ENCODE assay signal across 1 cellular context in the genomic region with DNA sequence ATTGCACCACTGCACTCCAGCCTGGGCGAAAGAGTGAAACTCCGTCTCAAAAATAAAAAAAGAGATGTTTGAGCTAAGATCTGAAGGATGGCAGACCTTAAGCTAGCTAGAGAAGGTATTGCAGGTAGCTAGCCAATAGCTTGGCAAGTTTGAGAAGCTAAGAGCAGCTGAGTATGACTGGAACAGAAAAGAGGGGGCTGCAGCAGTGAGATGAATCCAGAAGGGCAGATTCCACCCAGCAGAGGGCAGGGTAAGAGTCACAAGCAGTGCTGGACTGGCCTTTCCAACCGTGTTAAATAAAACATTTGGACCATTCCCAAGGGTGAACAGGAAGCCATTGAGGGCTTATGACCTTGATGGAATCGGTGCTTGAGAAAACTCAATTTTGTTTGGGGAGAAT.
TF ChIP-seq lines count a peak whose summit lies in the region.

No MANE protein-coding gene starts in this region.

TF ChIP-seq in GM23338, 12 proteins besides CTCF, POLR2A, EP300 and RAD21 (continued from another document):
- TF ChIP-seq, protein P1, sequence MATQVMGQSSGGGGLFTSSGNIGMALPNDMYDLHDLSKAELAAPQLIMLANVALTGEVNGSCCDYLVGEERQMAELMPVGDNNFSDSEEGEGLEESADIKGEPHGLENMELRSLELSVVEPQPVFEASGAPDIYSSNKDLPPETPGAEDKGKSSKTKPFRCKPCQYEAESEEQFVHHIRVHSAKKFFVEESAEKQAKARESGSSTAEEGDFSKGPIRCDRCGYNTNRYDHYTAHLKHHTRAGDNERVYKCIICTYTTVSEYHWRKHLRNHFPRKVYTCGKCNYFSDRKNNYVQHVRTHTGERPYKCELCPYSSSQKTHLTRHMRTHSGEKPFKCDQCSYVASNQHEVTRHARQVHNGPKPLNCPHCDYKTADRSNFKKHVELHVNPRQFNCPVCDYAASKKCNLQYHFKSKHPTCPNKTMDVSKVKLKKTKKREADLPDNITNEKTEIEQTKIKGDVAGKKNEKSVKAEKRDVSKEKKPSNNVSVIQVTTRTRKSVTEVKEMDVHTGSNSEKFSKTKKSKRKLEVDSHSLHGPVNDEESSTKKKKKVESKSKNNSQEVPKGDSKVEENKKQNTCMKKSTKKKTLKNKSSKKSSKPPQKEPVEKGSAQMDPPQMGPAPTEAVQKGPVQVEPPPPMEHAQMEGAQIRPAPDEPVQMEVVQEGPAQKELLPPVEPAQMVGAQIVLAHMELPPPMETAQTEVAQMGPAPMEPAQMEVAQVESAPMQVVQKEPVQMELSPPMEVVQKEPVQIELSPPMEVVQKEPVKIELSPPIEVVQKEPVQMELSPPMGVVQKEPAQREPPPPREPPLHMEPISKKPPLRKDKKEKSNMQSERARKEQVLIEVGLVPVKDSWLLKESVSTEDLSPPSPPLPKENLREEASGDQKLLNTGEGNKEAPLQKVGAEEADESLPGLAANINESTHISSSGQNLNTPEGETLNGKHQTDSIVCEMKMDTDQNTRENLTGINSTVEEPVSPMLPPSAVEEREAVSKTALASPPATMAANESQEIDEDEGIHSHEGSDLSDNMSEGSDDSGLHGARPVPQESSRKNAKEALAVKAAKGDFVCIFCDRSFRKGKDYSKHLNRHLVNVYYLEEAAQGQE (IDR thresholded peaks at IDR 0.05; ENCODE audit: unreplicated experiment): no peak
- no peak for TF ChIP-seq NANOG (IDR thresholded peaks at IDR 0.05; ENCODE audit: borderline replicate concordance)
